35 cellular contexts compared by ENCODE assay signal in genomic region chr9:129768486-129768885, GRCh38.
"Had no signal": no experiment of that assay in that cellular context is flagged by ENCODE, and none has a peak within 500 bp of the region (broad histone marks: within the 10 kb centered on the region; RNA-seq: fewer than 3 reads in every experiment).

No MANE protein-coding gene starts in this region.

- H3K27me3 ChIP-seq: MG63 had no signal

- H3K36me3 ChIP-seq: MG63 had no signal

- DNase-seq: Karpas-422, Kasumi-1, MG63, MM.1S, MV-4-11, NCI-H1048, NCI-H1092, NCI-H1092 treated with DMSO at 0.1 percent for 48 hours, NCI-H1105, NCI-H1105 treated with DMSO at 0.1 percent for 48 hours, NCI-H1417, NCI-H1417 treated with DMSO at 0.1 percent for 48 hours, NCI-H1436, NCI-H1436 treated with DMSO at 0.1 percent for 48 hours, NCI-H146, NCI-H1694, NCI-H1694 treated with DMSO at 0.1 percent for 48 hours, NCI-H187, NCI-H187 treated with DMSO at 0.1 percent for 48 hours, NCI-H1930, NCI-H2029, NCI-H2029 treated with DMSO at 0.1 percent for 48 hours, NCI-H2081, NCI-H2081 treated with DMSO at 0.1 percent for 48 hours, NCI-H2107, NCI-H2171, NCI-H2171 treated with DMSO at 0.1 percent for 48 hours, NCI-H2227 treated with DMSO at 0.1 percent for 48 hours, NCI-H226, NCI-H345, NCI-H446, NCI-H446 treated with DMSO at 0.1 percent for 48 hours, NCI-H510A, NCI-H510A treated with DMSO at 0.1 percent for 48 hours, NCI-H524 had no signal

- H3K9me3 ChIP-seq: MG63 had no signal

- H3K4me3 ChIP-seq: MG63 had no signal
